12 cellular contexts compared by ENCODE assay signal in genomic region chr4:95289028-95289634, GRCh38.
DNase-seq lines count a peak whose midpoint lies in the region; ATAC-seq and TF ChIP-seq lines count a peak whose summit lies in the region.
"Had no signal": no experiment of that assay in that cellular context is flagged by ENCODE, and none has a peak within 500 bp of the region (broad histone marks: within the 10 kb centered on the region; RNA-seq: fewer than 3 reads in every experiment).

No MANE protein-coding gene starts in this region.

- no TSS peak for BruUV-seq in Calu3 (replicated peaks; lab: Mats Ljungman, UMichigan)

- no peak overlapping the region for H3K4me3 Mint-ChIP-seq in Calu3 (ENCODE audit: low read depth, unreplicated experiment)
- H3K4me3 Mint-ChIP-seq: activated naive CD4-positive, alpha-beta T cell treated with anti-CD3 and anti-CD28 coated beads, Interleukin-2, amount 10 ng/mL, durations not matched to agents 7 days and 5 days had no signal

- TF ChIP-seq CTCF in Calu3 (IDR thresholded peaks at IDR 0.05; ENCODE audit: unreplicated experiment), result no peak
- no peak for TF ChIP-seq CTCF in choroid plexus epithelial cell (conservative IDR thresholded peaks at IDR 0.05; ENCODE audit: low read depth, low read length)

- H3K4me3 ChIP-seq in choroid plexus epithelial cell (ENCODE audit: low read depth, low read length), result no peak overlapping the region
- H3K4me3 ChIP-seq: BLaER1 treated with 17β-estradiol and CSF1 and Interleukin-3, amounts not matched to agents 10 nM and 100 nM had no signal

- H3K36me3 Mint-ChIP-seq in Calu3 (ENCODE audit: insufficient read depth, unreplicated experiment), result no peaks in the 10 kb centered on the region
- H3K36me3 Mint-ChIP-seq: activated naive CD4-positive, alpha-beta T cell treated with anti-CD3 and anti-CD28 coated beads, Interleukin-2, amount 10 ng/mL, durations not matched to agents 7 days and 5 days had no signal

- H3K9me3 Mint-ChIP-seq in Calu3 (ENCODE audit: low read depth, unreplicated experiment), result peaks cover 3% of the 10 kb centered on the region
- H3K9me3 Mint-ChIP-seq: activated naive CD4-positive, alpha-beta T cell treated with anti-CD3 and anti-CD28 coated beads, Interleukin-2, amount 10 ng/mL, durations not matched to agents 7 days and 5 days had no signal

- intact Hi-C loops in Calu3 (cut with micrococcal nuclease; ENCODE audit: unreplicated experiment) (no loop called here), left colon (cut with DNase I, micrococcal nuclease) (no loop called here)

- CTCF ChIA-PET in Calu3 (lab: Charles Lee), result no interaction called here

- ATAC-seq in GM21390 (IDR thresholded peaks at IDR 0.05; ENCODE audit: unreplicated experiment), result peak; percentile 75
- ATAC-seq in left colon, result no peak
- no peak for ATAC-seq in HG02798 (IDR thresholded peaks at IDR 0.05; ENCODE audit: poor library complexity, unreplicated experiment)

- no peaks in the 10 kb centered on the region for H3K27me3 Mint-ChIP-seq in Calu3 (ENCODE audit: unreplicated experiment)
- H3K27me3 Mint-ChIP-seq: activated naive CD4-positive, alpha-beta T cell treated with anti-CD3 and anti-CD28 coated beads, Interleukin-2, amount 10 ng/mL, durations not matched to agents 7 days and 5 days had no signal

- H3K27ac Mint-ChIP-seq in Calu3 (ENCODE audit: unreplicated experiment), result no peak overlapping the region
- H3K27ac Mint-ChIP-seq: activated naive CD4-positive, alpha-beta T cell treated with anti-CD3 and anti-CD28 coated beads, Interleukin-2, amount 10 ng/mL, durations not matched to agents 7 days and 5 days had no signal

- peaks cover 7% of the 10 kb centered on the region for H3K4me1 Mint-ChIP-seq in Calu3 (ENCODE audit: low read depth, unreplicated experiment)

- peak; percentile 16 for DNase-seq in Calu3
- DNase-seq in HS-5 (ENCODE audit: low read depth), result peak; percentile 25
- peak; percentile 78 for DNase-seq in choroid plexus epithelial cell (ENCODE audit: low read depth)
- no peak for DNase-seq in HCEC 1CT
- no peak for DNase-seq in left colon
- no peak for DNase-seq in NCI-H2107 treated with DMSO at 0.1 percent for 48 hours (lab: John Stamatoyannopoulos, UW; ENCODE audit: unreplicated experiment)
- DNase-seq: activated naive CD4-positive, alpha-beta T cell treated with anti-CD3 and anti-CD28 coated beads, Interleukin-2, amount 10 ng/mL, durations not matched to agents 7 days and 5 days; hippocampal formation; NCI-H1417 treated with DMSO at 0.1 percent for 48 hours had no signal

Comparison
In these comparisons a context has a peak if more than half of its experiments do, and no peak if none do; other contexts are left out.
1. DNase-seq: peak in Calu3 (single experiment), HS-5 (single experiment) and choroid plexus epithelial cell (single experiment); none in HCEC 1CT (single experiment), left colon (0 of 2) and NCI-H2107 treated with DMSO at 0.1 percent for 48 hours (single experiment).